26 cellular contexts compared by ENCODE assay signal in the genomic region with DNA sequence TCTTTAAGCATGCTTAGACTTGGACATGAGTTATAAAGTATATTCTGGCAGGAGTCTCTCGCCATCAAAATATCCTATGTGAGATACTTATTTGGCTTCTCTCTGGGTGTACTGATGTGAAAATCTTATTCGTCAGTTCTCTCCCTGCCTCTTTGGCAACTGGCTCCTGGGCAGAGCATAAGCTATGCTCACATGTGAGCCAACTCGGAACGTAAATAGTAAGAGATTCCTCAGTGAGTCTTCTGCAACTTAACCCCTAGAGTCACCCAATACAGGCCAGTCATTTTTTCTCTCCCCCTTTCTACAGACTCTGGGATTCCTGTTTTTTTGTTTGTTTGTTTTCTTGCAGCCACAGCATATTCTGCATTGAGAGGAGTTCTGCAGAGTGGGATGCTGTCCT.
DNase-seq lines count a peak whose midpoint lies in the region; ATAC-seq and TF ChIP-seq lines count a peak whose summit lies in the region.
"Had no signal": no experiment of that assay in that cellular context is flagged by ENCODE, and none has a peak within 500 bp of the region (broad histone marks: within the 10 kb centered on the region; RNA-seq: fewer than 3 reads in every experiment).

No MANE protein-coding gene starts in this region.

- H3K18ac ChIP-seq in IMR-90 (ENCODE audit: low read depth, low read length) = no peak overlapping the region

- H3K27me3 Mint-ChIP-seq in endodermal cell (ENCODE audit: insufficient read depth) = no peaks in the 10 kb centered on the region

- ATAC-seq in IMR-90 (ENCODE audit: low read depth) = peak; percentile 86
- ATAC-seq: GM23338 had no signal

- no peak overlapping the region for H3K4me2 ChIP-seq in IMR-90 (ENCODE audit: low read depth, low read length)
- H3K4me2 ChIP-seq: GM23338, KMS-11 had no signal

- H3K9me3 ChIP-seq in IMR-90 (ENCODE audit: control insufficient read depth, insufficient read depth, low read length) (no peaks in the 10 kb centered on the region), endodermal cell (ENCODE audit: control insufficient read depth, low read length) (no peaks in the 10 kb centered on the region), breast epithelium (peaks cover 0 to 22% of the 10 kb centered on the region in 2 donors)
- H3K9me3 ChIP-seq: HAP-1 had no signal

- H3K4ac ChIP-seq in IMR-90 (ENCODE audit: low read depth, low read length) = no peak overlapping the region

- no peak overlapping the region for H3K56ac ChIP-seq in IMR-90 (ENCODE audit: extremely low read depth, insufficient read depth, low read length)

- H3K9ac ChIP-seq in IMR-90 (ENCODE audit: low read depth, low read length) = no peak overlapping the region
- no peak overlapping the region for H3K9ac ChIP-seq in endodermal cell (ENCODE audit: extremely low read depth, low read length, poor library complexity, severe bottlenecking)
- H3K9ac ChIP-seq: KMS-11 had no signal

- H2AFZ ChIP-seq in IMR-90 (replicated peaks; ENCODE audit: low read length, poor library complexity) = no peak overlapping the region
- H2AFZ ChIP-seq: GM23338 had no signal

- peaks cover 20% of the 10 kb centered on the region for H3K9me3 Mint-ChIP-seq in endodermal cell
- H3K9me3 Mint-ChIP-seq: HFFc6 had no signal

- no CpG with 5 or more reads among the region's 4 CpGs for WGBS in IMR-90 (ENCODE audit: extremely low coverage in 2 of 2, insufficient read length in 1 of 2), 2 experiments
- WGBS in endodermal cell (ENCODE audit: insufficient coverage in 1 of 2, insufficient read length in 1 of 2), 2 experiments = 67% methylated on average over 4 of the region's 4 CpGs; no CpG with 5 or more reads in 1 of the 2 experiments

- intact Hi-C loops in IMR-90 (cut with micrococcal nuclease) (no loop called here), breast epithelium (cut with DNase I; ENCODE audit: low total_unique reads) (no loop called here)

- TF ChIP-seq POLR2A in IMR-90 (IDR thresholded peaks at IDR 0.05; ENCODE audit: low read depth, low read length) = no peak
- no peak for TF ChIP-seq POLR2A in breast epithelium (IDR thresholded peaks at IDR 0.05)

- H4K5ac ChIP-seq in IMR-90 (ENCODE audit: low read depth, low read length) = no peak overlapping the region

- no peak overlapping the region for H2BK5ac ChIP-seq in IMR-90 (ENCODE audit: low read depth, low read length, poor library complexity, severe bottlenecking)

- no peak overlapping the region for H3K4me3 ChIP-seq in AG04449 (ENCODE audit: low read depth, low read length)
- no peak overlapping the region for H3K4me3 ChIP-seq in IMR-90 (ENCODE audit: insufficient read depth, low read depth, low read length)
- no peak overlapping the region for H3K4me3 ChIP-seq in endodermal cell (ENCODE audit: low read length)
- H3K4me3 ChIP-seq in breast epithelium = no peak overlapping the region
- H3K4me3 ChIP-seq: GM23338, HAP-1, SK-N-MC had no signal

- no peak overlapping the region for H3K14ac ChIP-seq in IMR-90 (replicated peaks; ENCODE audit: low read depth, low read length)

- in situ Hi-C loops in IMR-90 (cut with MboI; ENCODE audit: low sequenced_read_pairs) = no loop called here

- peak overlapping the region; percentile 5 for H3K27ac Mint-ChIP-seq in endodermal cell
- H3K27ac Mint-ChIP-seq: CD4-positive, alpha-beta memory T cell; GM23338; HFFc6; IgD-negative memory B cell had no signal

- H3K23ac ChIP-seq in IMR-90 (ENCODE audit: low read depth, low read length) = no peak overlapping the region

- DNase-seq in AG04449 (ENCODE audit: low read depth, low spot score) = peak; percentile 1
- DNase-seq in IMR-90 = peak; percentile 61
- DNase-seq in endodermal cell = no peak
- peak; percentile 37 for DNase-seq in iris pigment epithelial cell (ENCODE audit: low read depth)
- no peak for DNase-seq in OCI-M1 (lab: John Stamatoyannopoulos, UW)
- DNase-seq in RKO (ENCODE audit: low spot score) = no peak
- no peak for DNase-seq in NCI-H2227 (lab: John Stamatoyannopoulos, UW; ENCODE audit: unreplicated experiment)
- DNase-seq in breast epithelium (ENCODE audit: low spot score in 2 of 2) = no peak
- DNase-seq: 8988T; ACHN; C1 segment of cervical spinal cord; CD4-positive, alpha-beta memory T cell; COR-L47; DMS53; HFFc6; MM.1S; NCI-H1694; NCI-H2029 treated with DMSO at 0.1 percent for 48 hours; NCI-H2227 treated with DMSO at 0.1 percent for 48 hours; SHP77 treated with DMSO at 0.1 percent for 48 hours had no signal

- no peak overlapping the region for H2AK5ac ChIP-seq in IMR-90 (ENCODE audit: low read depth, low read length)

- TF ChIP-seq CTCF in AG04449 (IDR thresholded peaks at IDR 0.05; ENCODE audit: insufficient read depth, low read length, missing control alignments) = no peak
- no peak for TF ChIP-seq CTCF in IMR-90 (conservative IDR thresholded peaks at IDR 0.05; ENCODE audit: low read depth, low read length)
- TF ChIP-seq CTCF in endodermal cell (conservative IDR thresholded peaks at IDR 0.05) = no peak
- no peak for TF ChIP-seq CTCF in breast epithelium (IDR thresholded peaks at IDR 0.05)

- peaks cover 34% of the 10 kb centered on the region for H3K4me1 Mint-ChIP-seq in endodermal cell
- H3K4me1 Mint-ChIP-seq: CD4-positive, alpha-beta memory T cell; IgD-negative memory B cell had no signal

- H3K27me3 ChIP-seq in IMR-90 (ENCODE audit: control insufficient read depth, insufficient read depth, low read length) (no peaks in the 10 kb centered on the region; the same call in 1 of the 2 replicates), endodermal cell (ENCODE audit: control insufficient read depth, insufficient read depth, low read length, poor library complexity, severe bottlenecking) (no peaks in the 10 kb centered on the region), breast epithelium (peaks cover 0 to 33% of the 10 kb centered on the region in 2 donors)

- no peak overlapping the region for H2AK9ac ChIP-seq in IMR-90 (replicated peaks; ENCODE audit: low read depth, low read length, poor library complexity)

- no peaks in the 10 kb centered on the region for H3K36me3 ChIP-seq in IMR-90 (ENCODE audit: control insufficient read depth, insufficient read depth, low read length)
- H3K36me3 ChIP-seq in endodermal cell (ENCODE audit: control insufficient read depth, insufficient read depth, low read length) = no peaks in the 10 kb centered on the region
- no peaks in the 10 kb centered on the region for H3K36me3 ChIP-seq in breast epithelium
- H3K36me3 ChIP-seq: HAP-1 had no signal

- H4K91ac ChIP-seq in IMR-90 (ENCODE audit: insufficient read depth, low read depth, low read length) = no peak overlapping the region

- no peak overlapping the region for H2BK120ac ChIP-seq in IMR-90 (ENCODE audit: low read depth, low read length)

- no peaks in the 10 kb centered on the region for H4K20me1 ChIP-seq in IMR-90 (ENCODE audit: insufficient read depth, low read length)

- dilution Hi-C loops in IMR-90 (cut with HindIII; ENCODE audit: low sequenced_read_pairs, unreplicated experiment) = no loop called here

- H3K4me3 Mint-ChIP-seq in endodermal cell = no peak overlapping the region
- H3K4me3 Mint-ChIP-seq: CD4-positive, alpha-beta memory T cell; GM23338; HFFc6; IgD-negative memory B cell had no signal

- BruUV-seq in IMR-90 (replicated peaks; lab: Mats Ljungman, UMichigan) = no TSS peak

- no peak overlapping the region for H2BK20ac ChIP-seq in IMR-90 (ENCODE audit: low read depth, low read length)

- no peak for TF ChIP-seq RAD21 in IMR-90 (IDR thresholded peaks at IDR 0.05; ENCODE audit: low read length)

- CTCF ChIA-PET in AG04449 (lab: Yijun Ruan, JAX) (no interaction called here), IMR-90 (lab: Yijun Ruan, JAX) (interaction anchor here (0.6 kb wide), 1 partner anchor 179 kb away, joined by 3 read pairs; no protein-coding TSS in a partner anchor)

- H3K79me1 ChIP-seq in IMR-90 (ENCODE audit: low read depth in 1 of 2, low read length in 2 of 2) = no peaks in the 10 kb centered on the region

- no peak overlapping the region for H2BK15ac ChIP-seq in IMR-90 (ENCODE audit: low read depth, low read length)

- no peak overlapping the region for H3K27ac ChIP-seq in IMR-90 (ENCODE audit: insufficient read depth, low read length)
- H3K27ac ChIP-seq in endodermal cell (ENCODE audit: low read depth, low read length) = no peak overlapping the region
- no peak overlapping the region for H3K27ac ChIP-seq in breast epithelium
- H3K27ac ChIP-seq: KMS-11, RWPE1, SK-N-MC had no signal

- POLR2A ChIA-PET in AG04449 (lab: Yijun Ruan, JAX) (no interaction called here), IMR-90 (lab: Charles Lee; ENCODE audit: unreplicated experiment) (no interaction called here)

- H3K4me1 ChIP-seq in IMR-90 (ENCODE audit: control insufficient read depth, insufficient read depth, low read length) (no peaks in the 10 kb centered on the region), endodermal cell (ENCODE audit: control insufficient read depth, insufficient read depth, low read length) (no peaks in the 10 kb centered on the region), breast epithelium (no peaks in the 10 kb centered on the region)
- H3K4me1 ChIP-seq: HAP-1 had no signal

- H4K8ac ChIP-seq in IMR-90 (ENCODE audit: low read depth in 2 of 2, low read length in 2 of 2) = no peak overlapping the region

- H3K36me3 Mint-ChIP-seq in endodermal cell (ENCODE audit: low read depth) = no peaks in the 10 kb centered on the region
- H3K36me3 Mint-ChIP-seq: CD4-positive, alpha-beta memory T cell had no signal

- H3K9me1 ChIP-seq in IMR-90 (ENCODE audit: insufficient read depth, low read length) = no peaks in the 10 kb centered on the region

TF ChIP-seq in IMR-90, 13 proteins besides CTCF, POLR2A, EP300 and RAD21 (continues in another document):
- TF ChIP-seq BHLHE40 (IDR thresholded peaks at IDR 0.05; ENCODE audit: low read depth, low read length) (no peak), MAZ (IDR thresholded peaks at IDR 0.05; ENCODE audit: borderline replicate concordance, low read depth, low read length) (no peak), CHD1 (IDR thresholded peaks at IDR 0.05; ENCODE audit: low read depth, low read length) (no peak)
- TF ChIP-seq, protein P1, sequence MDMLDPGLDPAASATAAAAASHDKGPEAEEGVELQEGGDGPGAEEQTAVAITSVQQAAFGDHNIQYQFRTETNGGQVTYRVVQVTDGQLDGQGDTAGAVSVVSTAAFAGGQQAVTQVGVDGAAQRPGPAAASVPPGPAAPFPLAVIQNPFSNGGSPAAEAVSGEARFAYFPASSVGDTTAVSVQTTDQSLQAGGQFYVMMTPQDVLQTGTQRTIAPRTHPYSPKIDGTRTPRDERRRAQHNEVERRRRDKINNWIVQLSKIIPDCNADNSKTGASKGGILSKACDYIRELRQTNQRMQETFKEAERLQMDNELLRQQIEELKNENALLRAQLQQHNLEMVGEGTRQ (IDR thresholded peaks at IDR 0.05; ENCODE audit: low read depth, low read length) = no peak
- TF ChIP-seq, protein P2, sequence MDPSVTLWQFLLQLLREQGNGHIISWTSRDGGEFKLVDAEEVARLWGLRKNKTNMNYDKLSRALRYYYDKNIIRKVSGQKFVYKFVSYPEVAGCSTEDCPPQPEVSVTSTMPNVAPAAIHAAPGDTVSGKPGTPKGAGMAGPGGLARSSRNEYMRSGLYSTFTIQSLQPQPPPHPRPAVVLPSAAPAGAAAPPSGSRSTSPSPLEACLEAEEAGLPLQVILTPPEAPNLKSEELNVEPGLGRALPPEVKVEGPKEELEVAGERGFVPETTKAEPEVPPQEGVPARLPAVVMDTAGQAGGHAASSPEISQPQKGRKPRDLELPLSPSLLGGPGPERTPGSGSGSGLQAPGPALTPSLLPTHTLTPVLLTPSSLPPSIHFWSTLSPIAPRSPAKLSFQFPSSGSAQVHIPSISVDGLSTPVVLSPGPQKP (IDR thresholded peaks at IDR 0.05; ENCODE audit: borderline replicate concordance, low read depth, low read length) = no peak

Comparison
In these comparisons a context has a peak if more than half of its experiments do, and no peak if none do; other contexts are left out.
1. DNase-seq: peak in AG04449 (single experiment), IMR-90 (single experiment) and iris pigment epithelial cell (single experiment); none in endodermal cell (single experiment), OCI-M1 (single experiment), RKO (single experiment), NCI-H2227 (single experiment) and breast epithelium (0 of 2).